In genomic region chr17:7293821-7294613, GRCh38 we compare ENCODE assay signal across 9 cellular contexts. TPM values are rescaled to one million over a fixed set of nuclear protein-coding genes. Genes with fewer than 3 reads are reported as not detected.
DNase-seq lines count a peak whose midpoint lies in the region; ATAC-seq and TF ChIP-seq lines count a peak whose summit lies in the region.
"Had no signal": no experiment of that assay in that cellular context is flagged by ENCODE, and none has a peak within 500 bp of the region (broad histone marks: within the 10 kb centered on the region; RNA-seq: fewer than 3 reads in every experiment).

No MANE protein-coding gene starts in this region.

- no peak overlapping the region for H3K27ac ChIP-seq in tibial artery

- H3K4me1 Mint-ChIP-seq in activated T-cell treated with anti-CD3 and anti-CD28 coated beads, Interleukin-2, amount 50 U/mL, for 72 hours (ENCODE audit: low read depth), result peaks cover 21% of the 10 kb centered on the region

- intact Hi-C loops in tibial artery (cut with DNase I; ENCODE audit: low total_unique reads), result no loop called here

- no peaks in the 10 kb centered on the region for H3K9me3 Mint-ChIP-seq in activated T-cell treated with anti-CD3 and anti-CD28 coated beads, Interleukin-2, amount 50 U/mL, for 72 hours

- H3K36me3 ChIP-seq in tibial artery, result no peaks in the 10 kb centered on the region

- peaks cover 0 to 44% (median 32%) of the 10 kb centered on the region in 4 donors for H3K4me1 ChIP-seq in tibial artery

- H3K36me3 Mint-ChIP-seq in activated T-cell treated with anti-CD3 and anti-CD28 coated beads, Interleukin-2, amount 50 U/mL, for 72 hours (ENCODE audit: insufficient read depth in 2 of 2), result no peaks in the 10 kb centered on the region

- peaks cover 23% of the 10 kb centered on the region for H3K27me3 Mint-ChIP-seq in activated T-cell treated with anti-CD3 and anti-CD28 coated beads, Interleukin-2, amount 50 U/mL, for 72 hours (ENCODE audit: low read depth)

- no peak for ATAC-seq in activated T-cell treated with anti-CD3 and anti-CD28 coated beads, Interleukin-2, amount 50 U/mL, for 72 hours (replicated peaks in 1 of 2)
- ATAC-seq in HG03097 (IDR thresholded peaks at IDR 0.05; ENCODE audit: low FRiP score, unreplicated experiment) (no peak), GM18870 (IDR thresholded peaks at IDR 0.05; ENCODE audit: unreplicated experiment) (no peak)

- peak overlapping the region; percentile 28 to 40 for H3K4me3 ChIP-seq in tibial artery

- TF ChIP-seq CTCF in tibial artery (IDR thresholded peaks at IDR 0.05), result no peak

- no peaks in the 10 kb centered on the region for H3K9me3 ChIP-seq in tibial artery

- DNase-seq in activated gamma-delta T cell (lab: John Stamatoyannopoulos, UW) (peak; percentile 38), activated gamma-delta T cell treated with Interleukin-2 at 50 U/mL for 16 hours (no peak), left kidney (ENCODE audit: low read depth, low spot score) (peak; percentile 41), tibial artery (peak in 1 of 2 donors; percentile 61), NCI-H1436 (lab: John Stamatoyannopoulos, UW) (no peak)
- peak in 1 of 2 donors; percentile 35 for DNase-seq in activated T-cell treated with anti-CD3 and anti-CD28 coated beads, Interleukin-2, amount 50 U/mL, for 72 hours
- DNase-seq: foreskin melanocyte had no signal

- H3K4me3 Mint-ChIP-seq in activated T-cell treated with anti-CD3 and anti-CD28 coated beads, Interleukin-2, amount 50 U/mL, for 72 hours, result peak overlapping the region; percentile 62 to 93

- peaks cover 0 to 69% of the 10 kb centered on the region in 2 donors for H3K27me3 ChIP-seq in tibial artery

- H3K27ac Mint-ChIP-seq in activated T-cell treated with anti-CD3 and anti-CD28 coated beads, Interleukin-2, amount 50 U/mL, for 72 hours, result no peak overlapping the region

RNA-seq across cellular contexts. Expression of gene YBX2, which starts 0.4 kb away (rescaled TPM):
- 1 to 10 TPM; 3.6 to 9.5 TPM for total RNA-seq in activated T-cell treated with anti-CD3 and anti-CD28 coated beads, Interleukin-2, amount 50 U/mL, for 72 hours

RNA-seq across cellular contexts. Expression of gene SLC2A4, which starts 12.5 kb away (rescaled TPM):
- total RNA-seq in activated T-cell treated with anti-CD3 and anti-CD28 coated beads, Interleukin-2, amount 50 U/mL, for 72 hours, result under 1 TPM; 0.07 to 0.17 TPM

RNA-seq across cellular contexts. Expression of gene EIF5A, which starts 13.4 kb away (rescaled TPM):
- 100 to 1,000 TPM; 547 to 594 TPM for total RNA-seq in activated T-cell treated with anti-CD3 and anti-CD28 coated beads, Interleukin-2, amount 50 U/mL, for 72 hours

RNA-seq across cellular contexts. Expression of gene GPS2, which starts 21.1 kb away (rescaled TPM):
- total RNA-seq in activated T-cell treated with anti-CD3 and anti-CD28 coated beads, Interleukin-2, amount 50 U/mL, for 72 hours, result 10 to 100 TPM; 50.5 to 50.7 TPM

RNA-seq across cellular contexts. Expression of gene CLDN7, which starts 31.7 kb away (rescaled TPM):
- total RNA-seq in activated T-cell treated with anti-CD3 and anti-CD28 coated beads, Interleukin-2, amount 50 U/mL, for 72 hours, result 1 to 10 TPM; 1.9 to 3.1 TPM

Comparison
In these comparisons a context has a peak if more than half of its experiments do, and no peak if none do; other contexts are left out.
1. DNase-seq: peak in activated gamma-delta T cell (single experiment) and left kidney (single experiment); none in activated gamma-delta T cell treated with Interleukin-2 at 50 U/mL for 16 hours (single experiment) and NCI-H1436 (single experiment).